8 cellular contexts compared by ENCODE assay signal in the genomic region with DNA sequence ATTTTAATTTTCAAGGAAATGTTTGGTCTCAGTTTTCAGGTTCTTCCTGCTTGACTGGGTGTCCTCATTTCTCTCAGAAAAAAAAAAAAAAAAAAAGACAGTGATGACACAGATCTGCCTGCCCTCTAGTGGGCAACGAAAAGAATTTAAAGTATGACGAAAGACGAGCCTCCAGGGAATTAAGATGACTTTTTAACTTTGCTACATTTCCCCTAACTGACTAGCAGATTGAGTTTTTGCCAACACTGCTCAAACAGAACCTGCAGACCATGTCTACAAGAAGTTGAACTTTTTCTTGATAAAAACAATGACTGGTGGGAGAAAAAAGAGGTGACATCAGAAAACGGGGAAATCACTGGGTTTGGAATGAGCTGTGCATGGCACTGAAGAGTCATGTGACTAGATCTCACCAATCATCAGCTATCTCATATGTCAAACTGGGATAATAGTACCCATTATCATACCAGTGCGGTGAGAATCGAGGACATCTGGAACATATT. TPM values are rescaled to one million over a fixed set of nuclear protein-coding genes. Genes with fewer than 3 reads are reported as not detected.
DNase-seq lines count a peak whose midpoint lies in the region; ATAC-seq, FAIRE-seq and TF ChIP-seq lines count a peak whose summit lies in the region.

No MANE protein-coding gene starts in this region.

- H3K4me2 ChIP-seq in PC-9 (peak overlapping the region; percentile 68), GM12878 (ENCODE audit: control insufficient read depth, insufficient read depth) (peak overlapping the region; percentile 36), skeletal muscle satellite cell (ENCODE audit: low read length) (peak overlapping the region; percentile 72)

- in situ Hi-C loops in GM12878 (cut with MboI): loop anchor here (5.0 kb wide), 1 partner anchor 369 kb away; no protein-coding TSS in a partner anchor

- H3K27ac ChIP-seq in HUES48 (ENCODE audit: low read depth, low read length) (peak overlapping the region; percentile 94), PC-9 (peak overlapping the region; percentile 76), GM12878 (ENCODE audit: control insufficient read depth, insufficient read depth) (no peak overlapping the region)

- POLR2A ChIA-PET in PC-9 (lab: Charles Lee; ENCODE audit: unreplicated experiment) (no interaction called here), GM12878 (lab: Charles Lee) (interaction anchor here (0.6 to 1.8 kb wide), 10 partner anchors 10 to 783 kb away, joined by 3 to 8 read pairs (median 4); partner anchors contain the start of gene SLC4A7)

- peaks cover 12% of the 10 kb centered on the region for H3K4me1 ChIP-seq in HUES48 (ENCODE audit: control insufficient read depth, insufficient read depth, low read length)
- H3K4me1 ChIP-seq in PC-9 (replicated peaks; ENCODE audit: insufficient read depth): peaks cover 34% of the 10 kb centered on the region
- no peaks in the 10 kb centered on the region for H3K4me1 ChIP-seq in GM12878 (ENCODE audit: control insufficient read depth, insufficient read depth, low read length)
- peaks cover 39% of the 10 kb centered on the region for H3K4me1 ChIP-seq in skeletal muscle satellite cell (ENCODE audit: control insufficient read depth, insufficient read depth, low read length)

- RAD21 ChIA-PET in GM12878 (lab: Charles Lee; ENCODE audit: unreplicated experiment): interaction anchor here (0.6 to 4.8 kb wide), 35 partner anchors 10 to 748 kb away, joined by 3 to 31 read pairs (median 4); no protein-coding TSS in a partner anchor

- H3K4me3 ChIP-seq in HUES48 (ENCODE audit: low read depth, low read length) (peak overlapping the region; percentile 55), PC-9 (0 out of 2 replicates have a peak overlapping the region, but pooled peaks have one; percentile 4), GM12878 (no peak overlapping the region), skeletal muscle satellite cell (ENCODE audit: low read length) (peak overlapping the region; percentile 46)

- peaks cover 2% of the 10 kb centered on the region for H3K27me3 Mint-ChIP-seq in activated CD8-positive, alpha-beta memory T cell treated with anti-CD3 and anti-CD28 coated beads, Interleukin-2, amount 10 ng/mL, durations not matched to agents 7 days and 5 days

- H4K20me1 ChIP-seq in PC-9 (ENCODE audit: insufficient read depth): no peaks in the 10 kb centered on the region
- no peaks in the 10 kb centered on the region for H4K20me1 ChIP-seq in GM12878 (ENCODE audit: control insufficient read depth, insufficient read depth)

- peaks cover 26% of the 10 kb centered on the region for H3F3A ChIP-seq in PC-9 (ENCODE audit: insufficient read depth, low read depth)

- H3K36me3 ChIP-seq in HUES48 (ENCODE audit: control insufficient read depth, insufficient read depth, low read length) (no peaks in the 10 kb centered on the region), PC-9 (ENCODE audit: low read depth) (no peaks in the 10 kb centered on the region), GM12878 (ENCODE audit: control insufficient read depth in 2 of 2, insufficient read depth in 2 of 2, low read length in 1 of 2) (no peaks in the 10 kb centered on the region), skeletal muscle satellite cell (ENCODE audit: insufficient read depth, low read length) (no peaks in the 10 kb centered on the region)

- H3K79me2 ChIP-seq in PC-9 (ENCODE audit: low read depth): no peaks in the 10 kb centered on the region
- H3K79me2 ChIP-seq in GM12878 (ENCODE audit: control insufficient read depth, insufficient read depth, low read length): no peaks in the 10 kb centered on the region

- H3K9ac ChIP-seq in HUES48 (ENCODE audit: low read depth, low read length) (no peak overlapping the region; the same call in 1 of the 2 replicates), GM12878 (ENCODE audit: control insufficient read depth, insufficient read depth, low read length) (no peak overlapping the region), skeletal muscle satellite cell (ENCODE audit: low read depth, low read length) (peak overlapping the region; percentile 19)

- peak; percentile 83 for ATAC-seq in activated CD8-positive, alpha-beta memory T cell treated with anti-CD3 and anti-CD28 coated beads, Interleukin-2, amount 10 ng/mL, durations not matched to agents 7 days and 5 days
- ATAC-seq in GM21529 (IDR thresholded peaks at IDR 0.05; ENCODE audit: unreplicated experiment) (peak; percentile 72), GM12878 (peak; percentile 87)

- no peaks in the 10 kb centered on the region for H3K9me2 ChIP-seq in PC-9 (ENCODE audit: insufficient read depth)

- intact Hi-C loops in PC-9 (cut with micrococcal nuclease; ENCODE audit: unreplicated experiment): loop anchor here (1.0 to 10.0 kb wide), 6 partner anchors 146 to 546 kb away; no protein-coding TSS in a partner anchor
- intact Hi-C loops in GM12878 (cut with micrococcal nuclease; ENCODE audit: unreplicated experiment): loop anchor here (1.0 to 2.0 kb wide), 3 partner anchors 324 to 547 kb away; no protein-coding TSS in a partner anchor

- H3K27me3 ChIP-seq in HUES48 (ENCODE audit: control insufficient read depth, insufficient read depth, low read length): no peaks in the 10 kb centered on the region
- no peaks in the 10 kb centered on the region for H3K27me3 ChIP-seq in PC-9 (ENCODE audit: insufficient read depth, low read depth)
- H3K27me3 ChIP-seq in GM12878 (replicated peaks in 1 of 2; ENCODE audit: control insufficient read depth in 2 of 2, insufficient read depth in 2 of 2, low read length in 1 of 2): no peaks in the 10 kb centered on the region
- H3K27me3 ChIP-seq in skeletal muscle satellite cell (ENCODE audit: control insufficient read depth, insufficient read depth, low read length): no peaks in the 10 kb centered on the region

- CTCF ChIA-PET in activated CD8-positive, alpha-beta memory T cell treated with anti-CD3 and anti-CD28 coated beads, Interleukin-2, amount 10 ng/mL, durations not matched to agents 7 days and 5 days (lab: Charles Lee): interaction anchor here (0.6 to 2.9 kb wide), 45 partner anchors 9 to 1960 kb away, joined by 3 to 16 read pairs (median 4); partner anchors contain the start of genes EOMES and SLC4A7
- CTCF ChIA-PET in PC-9 (lab: Charles Lee): interaction anchor here (0.6 to 1.1 kb wide), 9 partner anchors 31 to 584 kb away, joined by 3 to 11 read pairs (median 7); no protein-coding TSS in a partner anchor
- CTCF ChIA-PET in GM12878 (lab: Yijun Ruan, JAX): interaction anchor here (0.6 to 4.3 kb wide), 51 partner anchors 9 to 1054 kb away, joined by 3 to 49 read pairs (median 4); partner anchors contain the start of gene SLC4A7

- H3K4me1 Mint-ChIP-seq in activated CD8-positive, alpha-beta memory T cell treated with anti-CD3 and anti-CD28 coated beads, Interleukin-2, amount 10 ng/mL, durations not matched to agents 7 days and 5 days: peaks cover 10% of the 10 kb centered on the region

- FAIRE-seq in GM12878 (lab: Jason Lieb, UNC): peak; percentile 84

- WGBS in GM12878 (ENCODE audit: insufficient coverage, insufficient replicate concordance, low lambda C conversion rate, missing lambda C conversion rate): 20% methylated on average over 6 of the region's 6 CpGs

- DNase-seq in activated CD8-positive, alpha-beta memory T cell treated with anti-CD3 and anti-CD28 coated beads, Interleukin-2, amount 10 ng/mL, durations not matched to agents 7 days and 5 days: no peak
- DNase-seq in activated CD8-positive, alpha-beta memory T cell treated with anti-CD3 and anti-CD28 coated beads, Interleukin-2, amount 50 U/mL, for 48 hours: no peak
- DNase-seq in PC-9: peak in 1 of 2 experiments; percentile 83
- DNase-seq in GM12878 (ENCODE audit: low read depth, low spot score): peak; percentile 38
- DNase-seq in iPS DF 19.7 (ENCODE audit: low read depth, low spot score): peak; percentile 52

- peak; percentile 91 for TF ChIP-seq RAD21 in GM12878 (IDR thresholded peaks at IDR 0.05; ENCODE audit: insufficient read depth, low read depth, low read length)

- no peak for TF ChIP-seq EP300 in GM12878 (IDR thresholded peaks at IDR 0.05; ENCODE audit: borderline replicate concordance in 1 of 2, control insufficient read depth in 1 of 2, low read depth in 2 of 2, low read length in 2 of 2)

- SMC1A ChIA-PET in GM12878 (lab: Charles Lee; ENCODE audit: uncharacterized antibody, unreplicated experiment): interaction anchor here (0.6 to 4.9 kb wide), 44 partner anchors 9 to 1854 kb away, joined by 3 to 38 read pairs (median 4); partner anchors contain the start of gene NEK10

- H2AFZ ChIP-seq in PC-9 (0 out of 2 replicates have a peak overlapping the region, but pooled peaks have one; percentile 77), GM12878 (ENCODE audit: control insufficient read depth, low read depth, low read length) (peak overlapping the region; percentile 85)

- BruUV-seq in PC-9 (replicated peaks; lab: Mats Ljungman, UMichigan): no TSS peak
- BruUV-seq in GM12878 (replicated peaks; lab: Mats Ljungman, UMichigan): no TSS peak

- H3K9me3 Mint-ChIP-seq in activated CD8-positive, alpha-beta memory T cell treated with anti-CD3 and anti-CD28 coated beads, Interleukin-2, amount 10 ng/mL, durations not matched to agents 7 days and 5 days (ENCODE audit: low read depth): no peaks in the 10 kb centered on the region

- peak overlapping the region; percentile 41 for H3K4me3 Mint-ChIP-seq in activated CD8-positive, alpha-beta memory T cell treated with anti-CD3 and anti-CD28 coated beads, Interleukin-2, amount 10 ng/mL, durations not matched to agents 7 days and 5 days

- H3K9me3 ChIP-seq in HUES48 (ENCODE audit: control insufficient read depth, insufficient read depth, low read length) (no peaks in the 10 kb centered on the region), PC-9 (ENCODE audit: insufficient read depth, low read depth) (no peaks in the 10 kb centered on the region; the same call in 1 of the 2 replicates), GM12878 (replicated peaks; ENCODE audit: control insufficient read depth, insufficient read depth, low read length) (no peaks in the 10 kb centered on the region), skeletal muscle satellite cell (replicated peaks; ENCODE audit: low read length) (no peaks in the 10 kb centered on the region)

- no peaks in the 10 kb centered on the region for H3K36me3 Mint-ChIP-seq in activated CD8-positive, alpha-beta memory T cell treated with anti-CD3 and anti-CD28 coated beads, Interleukin-2, amount 10 ng/mL, durations not matched to agents 7 days and 5 days

- H3K27ac Mint-ChIP-seq in activated CD8-positive, alpha-beta memory T cell treated with anti-CD3 and anti-CD28 coated beads, Interleukin-2, amount 10 ng/mL, durations not matched to agents 7 days and 5 days: peak overlapping the region; percentile 70

- TF ChIP-seq CTCF in PC-9 (conservative IDR thresholded peaks at IDR 0.05) (peak; percentile 81), GM12878 (IDR thresholded peaks at IDR 0.05 in 2 of 3, conservative IDR thresholded peaks at IDR 0.05 in 1 of 3; ENCODE audit: control insufficient read depth in 2 of 3, extremely low read depth in 1 of 3, insufficient read depth in 1 of 3, low read depth in 3 of 3, low read length in 3 of 3) (peak; percentile 47 to 79 (median 61))

- no peak for TF ChIP-seq POLR2A in GM12878 (IDR thresholded peaks at IDR 0.05; ENCODE audit: low read depth, low read length)

RNA-seq across cellular contexts. Expression of gene EOMES, which starts 40.8 kb away (rescaled TPM):
- total RNA-seq in activated CD8-positive, alpha-beta memory T cell treated with anti-CD3 and anti-CD28 coated beads, Interleukin-2, amount 10 ng/mL, durations not matched to agents 7 days and 5 days: 10 to 100 TPM in 1 of 2 experiments, 1 to 10 TPM in 1; 7.3 to 12.5 TPM
- total RNA-seq in PC-9 (2021) (not detected in 2 replicates), GM12878 (2014; rRNA removed) (5.3 and 5.5 TPM in 2 replicates), GM12878 (2014; rRNA removed; fragmentation: Illumina TruSeq; extraction: Trizol) (3.5 and 4.0 TPM in 2 replicates), GM12878 (2021) (5.5 and 6.1 TPM in 2 replicates)
- 12.8 and 13.0 TPM in 2 replicates for total RNA-seq in GM12878 (2013; cell fraction: nucleolus; rRNA removed)
- not detected for polyA plus RNA-seq in GM12878 (2011; ENCODE audit: low read depth)
- polyA plus RNA-seq in GM12878 (2011; rRNA removed) (148 and 178 TPM in 2 replicates), GM12878 (2014; fragmentation: Illumina TruSeq; extraction: Trizol) (6.6 TPM in 2 replicates), GM12878 (2014; fragmentation: Nextera tagmentation; extraction: Ambion mirVana) (1 to 10 TPM; 1.5 to 2.8 TPM), GM12878 (2014; rRNA removed) (5.0 and 5.3 TPM in 2 replicates), GM12878 (2016; fragmentation: Nextera tagmentation; extraction: Ambion mirVana) (1 to 10 TPM; 1.8 to 2.5 TPM)
- polyA plus RNA-seq in GM12878 (2011; cell fraction: cytosol; rRNA removed): 91.9 and 94.9 TPM in 2 replicates
- 127 and 131 TPM in 2 replicates for polyA plus RNA-seq in GM12878 (2011; cell fraction: nucleus; rRNA removed)
- 0.19 and 0.38 TPM in 2 replicates for polyA plus RNA-seq in GM12878 (2012)
- 105 and 117 TPM in 2 replicates for polyA minus RNA-seq in GM12878 (2011; rRNA and poly(A)+ RNA removed)
- 46.0 and 51.6 TPM in 2 replicates for polyA minus RNA-seq in GM12878 (2011; cell fraction: cytosol; rRNA and poly(A)+ RNA removed)
- 51.7 and 77.5 TPM in 2 replicates for polyA minus RNA-seq in GM12878 (2011; cell fraction: nucleus; rRNA and poly(A)+ RNA removed)
- total RNA-seq in skeletal muscle satellite cell (2012; rRNA removed): under 0.01 TPM in 1 of 2 replicates, not detected in the other

Comparison
In these comparisons a context has a peak if more than half of its experiments do, and no peak if none do; other contexts are left out.
1. DNase-seq: peak in GM12878 (single experiment) and iPS DF 19.7 (single experiment); none in activated CD8-positive, alpha-beta memory T cell treated with anti-CD3 and anti-CD28 coated beads, Interleukin-2, amount 10 ng/mL, durations not matched to agents 7 days and 5 days (single experiment) and activated CD8-positive, alpha-beta memory T cell treated with anti-CD3 and anti-CD28 coated beads, Interleukin-2, amount 50 U/mL, for 48 hours (single experiment).
2. Peak in every context shown above with its lines, with median percentiles within 50 percentile points of each other: ATAC-seq and H3K4me2 ChIP-seq.